8 cellular contexts compared by ENCODE assay signal in the genomic region with DNA sequence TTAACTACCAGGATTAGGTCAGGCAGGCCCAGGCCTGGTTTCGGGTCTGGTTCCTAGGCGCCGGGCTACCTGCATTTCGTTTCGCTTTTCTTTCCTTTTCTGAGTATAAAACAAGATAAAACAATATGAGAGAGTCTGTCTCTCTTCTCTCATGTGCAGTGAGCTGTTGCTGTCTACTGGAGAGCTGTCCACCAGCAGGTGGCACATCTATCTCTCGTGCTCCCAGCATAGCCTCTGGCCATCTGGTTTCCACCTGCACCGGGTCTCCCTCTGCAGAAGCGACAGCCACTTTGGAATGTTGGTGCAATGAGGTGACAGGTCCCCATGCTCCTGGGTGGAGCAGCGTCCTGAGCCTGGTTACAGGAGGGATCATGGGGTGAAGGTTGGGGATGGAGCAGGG. TPM values are rescaled to one million over a fixed set of nuclear protein-coding genes. Genes with fewer than 3 reads are reported as not detected.
DNase-seq lines count a peak whose midpoint lies in the region; ATAC-seq, FAIRE-seq and TF ChIP-seq lines count a peak whose summit lies in the region.

No MANE protein-coding gene starts in this region.

- no peaks in the 10 kb centered on the region for H3K36me3 ChIP-seq in kidney epithelial cell (ENCODE audit: control insufficient read depth, insufficient read depth, low read length)

- H3K9me3 Mint-ChIP-seq in stimulated activated effector memory CD8-positive, alpha-beta T cell treated with anti-CD3 and anti-CD28 coated beads, Interleukin-12 subunit alpha, Interleukin-12 subunit beta, amount 100 ng/mL, for 72 hours, result no peaks in the 10 kb centered on the region

- ATAC-seq in stimulated activated effector memory CD8-positive, alpha-beta T cell treated with anti-CD3 and anti-CD28 coated beads, Interleukin-12 subunit alpha, Interleukin-12 subunit beta, amount 100 ng/mL, for 72 hours, result peak; percentile 68
- ATAC-seq in GM18858 (IDR thresholded peaks at IDR 0.05; ENCODE audit: unreplicated experiment) (no peak), HG02852 (IDR thresholded peaks at IDR 0.05; ENCODE audit: unreplicated experiment) (no peak)

- peak; percentile 80 for TF ChIP-seq CTCF in kidney epithelial cell (IDR thresholded peaks at IDR 0.05; ENCODE audit: insufficient read depth, low read length, poor library complexity, severe bottlenecking)

- H3K4me1 Mint-ChIP-seq in stimulated activated effector memory CD8-positive, alpha-beta T cell treated with anti-CD3 and anti-CD28 coated beads, Interleukin-12 subunit alpha, Interleukin-12 subunit beta, amount 100 ng/mL, for 72 hours, result peaks cover 10% of the 10 kb centered on the region

- peaks cover 14% of the 10 kb centered on the region for H3K27me3 ChIP-seq in kidney epithelial cell (ENCODE audit: control insufficient read depth, insufficient read depth, low read length)

- no peak overlapping the region for H3K4me3 Mint-ChIP-seq in stimulated activated effector memory CD8-positive, alpha-beta T cell treated with anti-CD3 and anti-CD28 coated beads, Interleukin-12 subunit alpha, Interleukin-12 subunit beta, amount 100 ng/mL, for 72 hours

- DNase-seq in DMS53 (lab: John Stamatoyannopoulos, UW), result peak; percentile 86
- DNase-seq in HTR-8/SVneo (ENCODE audit: insufficient read length, low spot score), result peak; percentile 74
- peak; percentile 49 for DNase-seq in SHP77 treated with DMSO at 0.1 percent for 48 hours (lab: John Stamatoyannopoulos, UW)
- DNase-seq in T47D (ENCODE audit: low read depth in 1 of 2, low spot score in 1 of 2), result peak; percentile 22 to 63
- peak; percentile 23 for DNase-seq in kidney epithelial cell (ENCODE audit: low read depth)
- DNase-seq in stimulated activated effector memory CD8-positive, alpha-beta T cell treated with anti-CD3 and anti-CD28 coated beads, Interleukin-12 subunit alpha, Interleukin-12 subunit beta, amount 100 ng/mL, for 72 hours (ENCODE audit: low spot score in 2 of 2), result no peak

- H3K36me3 Mint-ChIP-seq in stimulated activated effector memory CD8-positive, alpha-beta T cell treated with anti-CD3 and anti-CD28 coated beads, Interleukin-12 subunit alpha, Interleukin-12 subunit beta, amount 100 ng/mL, for 72 hours, result no peaks in the 10 kb centered on the region

- peak; percentile 93 for FAIRE-seq in HTR-8/SVneo (lab: Jason Lieb, UNC)

- H3K27ac Mint-ChIP-seq in stimulated activated effector memory CD8-positive, alpha-beta T cell treated with anti-CD3 and anti-CD28 coated beads, Interleukin-12 subunit alpha, Interleukin-12 subunit beta, amount 100 ng/mL, for 72 hours, result peak overlapping the region; percentile 17

- in situ Hi-C loops in T47D (cut with HindIII; ENCODE audit: low pct_unique_long_range_greater_than_20kb, low sequenced_read_pairs), result no loop called here

- H3K4me3 ChIP-seq in kidney epithelial cell (ENCODE audit: low read depth, low read length), result no peak overlapping the region

RNA-seq across cellular contexts. Expression of a gene that starts 27.7 kb away (rescaled TPM):
- 0.13 and 0.27 TPM in 2 replicates for total RNA-seq in kidney epithelial cell

RNA-seq across cellular contexts. Expression of a gene that starts 27.8 kb away (rescaled TPM):
- total RNA-seq in kidney epithelial cell, result 0.08 and 0.14 TPM in 2 replicates

Comparison
In these comparisons a context has a peak if more than half of its experiments do, and no peak if none do; other contexts are left out.
1. DNase-seq: peak in DMS53 (single experiment), HTR-8/SVneo (single experiment), SHP77 treated with DMSO at 0.1 percent for 48 hours (single experiment), T47D (2 of 2) and kidney epithelial cell (single experiment); none in stimulated activated effector memory CD8-positive, alpha-beta T cell treated with anti-CD3 and anti-CD28 coated beads, Interleukin-12 subunit alpha, Interleukin-12 subunit beta, amount 100 ng/mL, for 72 hours (0 of 2).